In genomic region chr10:67141300-67141699, GRCh38 we compare ENCODE assay signal across 26 cellular contexts.
"Had no signal": no experiment of that assay in that cellular context is flagged by ENCODE, and none has a peak within 500 bp of the region (broad histone marks: within the 10 kb centered on the region; RNA-seq: fewer than 3 reads in every experiment).

No MANE protein-coding gene starts in this region.

- ATAC-seq: activated CD4-positive, alpha-beta T cell treated with anti-CD3 and anti-CD28 coated beads for 36 hours; activated CD4-positive, CD25-positive, alpha-beta regulatory T cell treated with anti-CD3 and anti-CD28 coated beads, Interleukin-2, amount 50 U/mL, for 24 hours; activated CD8-positive, alpha-beta T cell treated with anti-CD3 and anti-CD28 coated beads, Interleukin-2, amount 10 ng/mL, durations not matched to agents 7 days and 5 days; activated naive CD4-positive, alpha-beta T cell treated with anti-CD3 and anti-CD28 coated beads, Interleukin-2, amount 50 U/mL, for 72 hours; body of pancreas; K562; Panc1 had no signal

- H3K36me3 ChIP-seq: adrenal gland, breast epithelium, SJCRH30 had no signal

- DNase-seq: activated CD4-positive, alpha-beta T cell treated with anti-CD3 and anti-CD28 coated beads for 36 hours; activated CD4-positive, alpha-beta T cell treated with anti-CD3 and anti-CD28 coated beads, Interleukin-2, amount 10 ng/mL, durations not matched to agents 7 days and 5 days; activated CD4-positive, alpha-beta T cell treated with anti-CD3 and anti-CD28 coated beads, Interleukin-2, amount 50 U/mL, for 48 hours; activated CD8-positive, alpha-beta T cell treated with anti-CD3 and anti-CD28 coated beads, Interleukin-2, amount 10 ng/mL, durations not matched to agents 7 days and 5 days; activated gamma-delta T cell; activated naive CD4-positive, alpha-beta T cell treated with Interleukin-2 at 50 U/mL for 16 hours; activated T-cell treated with anti-CD3 and anti-CD28 coated beads, Interleukin-2, amount 50 U/mL, for 24 hours; adrenal gland; body of pancreas; NCI-H1105; NCI-H1417 treated with DMSO at 0.1 percent for 48 hours; NCI-H1694 treated with DMSO at 0.1 percent for 48 hours; NCI-H2029; NCI-H2171 treated with DMSO at 0.1 percent for 48 hours; NCI-H510A; NCI-H526; SHP77; SJCRH30 had no signal

- FAIRE-seq: astrocyte, K562, TTC549 had no signal

- H3K27ac ChIP-seq: adrenal gland, body of pancreas, breast epithelium, SJCRH30, SK-N-MC had no signal

- H3K4me3 ChIP-seq: adrenal gland, body of pancreas, breast epithelium, K562, SJCRH30, SK-N-MC had no signal

- H3K4me1 ChIP-seq: adrenal gland, body of pancreas, breast epithelium, SJCRH30 had no signal

- H3K9me3 ChIP-seq: adrenal gland, body of pancreas, breast epithelium, SJCRH30 had no signal

- H3K27me3 ChIP-seq: adrenal gland, body of pancreas, breast epithelium, SJCRH30 had no signal
